25 cellular contexts compared by ENCODE assay signal in genomic region chr1:226250511-226250910, GRCh38. TPM values are rescaled to one million over a fixed set of nuclear protein-coding genes. Genes with fewer than 3 reads are reported as not detected.
DNase-seq lines count a peak whose midpoint lies in the region; ATAC-seq, FAIRE-seq and TF ChIP-seq lines count a peak whose summit lies in the region.
"Had no signal": no experiment of that assay in that cellular context is flagged by ENCODE, and none has a peak within 500 bp of the region (broad histone marks: within the 10 kb centered on the region; RNA-seq: fewer than 3 reads in every experiment).

No MANE protein-coding gene starts in this region.

- DNase-seq in Karpas-422 (peak; percentile 92), OCI-LY7 (ENCODE audit: low spot score) (no peak), NCI-H187 treated with DMSO at 0.1 percent for 48 hours (lab: John Stamatoyannopoulos, UW) (no peak), pancreas (no peak), ACHN (no peak), T-helper 9 cell (no peak)
- DNase-seq: 8988T; AML-193; Caco-2; Calu3; CD4-positive, alpha-beta T cell; CD8-positive, alpha-beta T cell; DMS79 treated with DMSO at 0.1 percent for 48 hours; EL; GDM1 had no signal

- FAIRE-seq in TTC549 (lab: Jason Lieb, UNC) (peak; percentile 92), islet of Langerhans (lab: Jason Lieb, UNC) (peak; percentile 5), pancreas (lab: Jason Lieb, UNC) (no peak)
- FAIRE-seq: A204.1, D721Med, GM12878, GM12892 had no signal

- intact Hi-C loops in OCI-LY7 (cut with micrococcal nuclease; ENCODE audit: unreplicated experiment) = no loop called here
- intact Hi-C loops in pancreas (cut with DNase I) = no loop called here

- H3K27me3 ChIP-seq in Karpas-422 (ENCODE audit: low read length) = no peaks in the 10 kb centered on the region
- no peaks in the 10 kb centered on the region for H3K27me3 ChIP-seq in pancreas
- H3K27me3 ChIP-seq: BLaER1 treated with 17β-estradiol and CSF1 and Interleukin-3, amounts not matched to agents 10 nM and 100 nM had no signal

- H3K4me1 ChIP-seq in Karpas-422 (ENCODE audit: low read length) (peaks cover 66% of the 10 kb centered on the region), OCI-LY7 (ENCODE audit: insufficient read depth, low read length, poor library complexity, severe bottlenecking) (peaks cover 22% of the 10 kb centered on the region), pancreas (no peaks in the 10 kb centered on the region)
- H3K4me1 ChIP-seq: Caco-2 had no signal

- H4K20me1 ChIP-seq in Karpas-422 (ENCODE audit: insufficient read depth, low read depth, low read length) = no peaks in the 10 kb centered on the region
- H4K20me1 ChIP-seq in OCI-LY7 (ENCODE audit: insufficient read depth, low read length) = no peaks in the 10 kb centered on the region
- H4K20me1 ChIP-seq: BLaER1 treated with 17β-estradiol and CSF1 and Interleukin-3, amounts not matched to agents 10 nM and 100 nM had no signal

- no TSS peak for BruUV-seq in OCI-LY7 (replicated peaks; lab: Mats Ljungman, UMichigan)

- ATAC-seq in pancreas = no peak
- ATAC-seq: CD8-positive, alpha-beta T cell; GM12878 had no signal

- H3K9me3 ChIP-seq in Karpas-422 (ENCODE audit: low read length) (no peaks in the 10 kb centered on the region), OCI-LY7 (ENCODE audit: low read length) (no peaks in the 10 kb centered on the region), pancreas (no peaks in the 10 kb centered on the region)
- H3K9me3 ChIP-seq: BLaER1 treated with 17β-estradiol and CSF1 and Interleukin-3, amounts not matched to agents 10 nM and 100 nM; Caco-2 had no signal

- WGBS in pancreas, 2 donors = 98 to 100% methylated on average over 1 of the region's 1 CpG

- H3K27ac ChIP-seq in Karpas-422 (ENCODE audit: low read length) (peak overlapping the region; percentile 99), OCI-LY7 (ENCODE audit: low read depth, low read length, poor library complexity, severe bottlenecking) (peak overlapping the region; percentile 17), pancreas (no peak overlapping the region)
- H3K27ac ChIP-seq: BLaER1 treated with 17β-estradiol and CSF1 and Interleukin-3, amounts not matched to agents 10 nM and 100 nM; C4-2B had no signal

- no peaks in the 10 kb centered on the region for H3K9me2 ChIP-seq in Karpas-422 (replicated peaks; ENCODE audit: insufficient read depth, low read length)
- no peaks in the 10 kb centered on the region for H3K9me2 ChIP-seq in OCI-LY7 (ENCODE audit: insufficient read depth, low read length)

- H3K36me3 ChIP-seq in Karpas-422 (ENCODE audit: insufficient read depth, low read length) = peaks cover 3% of the 10 kb centered on the region; the same call in 1 of the 2 replicates
- peaks cover 75% of the 10 kb centered on the region for H3K36me3 ChIP-seq in OCI-LY7 (ENCODE audit: insufficient read depth, low read length)
- H3K36me3 ChIP-seq in pancreas = no peaks in the 10 kb centered on the region

- H3K4me2 ChIP-seq in Karpas-422 (ENCODE audit: low read depth, low read length, poor library complexity, severe bottlenecking) (peak overlapping the region; percentile 80), OCI-LY7 (ENCODE audit: low read length) (peak overlapping the region; percentile 42)
- H3K4me2 ChIP-seq: BLaER1 treated with 17β-estradiol and CSF1 and Interleukin-3, amounts not matched to agents 10 nM and 100 nM had no signal

- H3K4me3 ChIP-seq in Karpas-422 (ENCODE audit: low read length) (peak overlapping the region; percentile 32), OCI-LY7 (ENCODE audit: low read depth, low read length, poor library complexity, severe bottlenecking) (no peak overlapping the region), pancreas (no peak overlapping the region)
- H3K4me3 ChIP-seq: BLaER1 treated with 17β-estradiol and CSF1 and Interleukin-3, amounts not matched to agents 10 nM and 100 nM; GM12878 had no signal

- H2AFZ ChIP-seq in Karpas-422 (ENCODE audit: low read length) (no peak overlapping the region), OCI-LY7 (ENCODE audit: low read length) (no peak overlapping the region)

- CTCF ChIA-PET in OCI-LY7 (lab: Charles Lee; ENCODE audit: unreplicated experiment) = no interaction called here

- POLR2A ChIA-PET in OCI-LY7 (lab: Charles Lee) = interaction anchor here (1.4 kb wide), 1 partner anchor 56 kb away, joined by 3 read pairs; no protein-coding TSS in a partner anchor

- peak overlapping the region; percentile 29; the same call in 1 of the 2 replicates for H3K9ac ChIP-seq in Karpas-422 (ENCODE audit: low read length)
- H3K9ac ChIP-seq: BLaER1 treated with 17β-estradiol and CSF1 and Interleukin-3, amounts not matched to agents 10 nM and 100 nM had no signal

- TF ChIP-seq CTCF in OCI-LY7 (conservative IDR thresholded peaks at IDR 0.05; ENCODE audit: low read length) (no peak), pancreas (IDR thresholded peaks at IDR 0.05) (no peak)

- in situ Hi-C loops in ACHN (cut with HindIII; ENCODE audit: low pct_ligation_motif_present, low pct_unique_long_range_greater_than_20kb, low sequenced_read_pairs) = no loop called here

- peaks cover 13% of the 10 kb centered on the region for H3K79me2 ChIP-seq in Karpas-422 (ENCODE audit: low read length)
- H3K79me2 ChIP-seq in OCI-LY7 (ENCODE audit: insufficient read depth, low read depth, low read length) = 0 out of 2 replicates have a peak, but pooled peaks cover 4% of the 10 kb centered on the region

RNA-seq across cellular contexts. Expression of gene MIXL1, which starts 27.0 kb away (rescaled TPM):
- total RNA-seq in Karpas-422 (2014; rRNA removed; shearing (Covaris generic); ENCODE audit: low replicate concordance) = 9.2 and 20.8 TPM in 2 replicates
- 0.28 and 0.82 TPM in 2 replicates for total RNA-seq in OCI-LY7 (2014; rRNA removed; shearing (Covaris generic))
- 2.2 and 2.7 TPM in 2 replicates for total RNA-seq in OCI-LY7 (2022)
- total RNA-seq in pancreas = not detected
- not detected for polyA plus RNA-seq in pancreas
- total RNA-seq: A673; Caco-2; Calu3; CD4-positive, alpha-beta T cell; CD8-positive, alpha-beta T cell; G401 had no signal

RNA-seq across cellular contexts. Expression of gene LIN9, which starts 58.5 kb away (rescaled TPM):
- total RNA-seq in Karpas-422 (2014; rRNA removed; shearing (Covaris generic); ENCODE audit: low replicate concordance) = 7.8 and 22.0 TPM in 2 replicates
- total RNA-seq in OCI-LY7 (2014; rRNA removed; shearing (Covaris generic)) = 17.2 and 19.7 TPM in 2 replicates
- 20.1 and 22.4 TPM in 2 replicates for total RNA-seq in OCI-LY7 (2022)
- 1 to 10 TPM in 4 of 6 donors, under 1 TPM in 2; 0.57 to 2.2 (median 1.2) TPM for total RNA-seq in pancreas
- 1 to 10 TPM in 1 of 2 donors, under 1 TPM in 1; 0.72 to 1.3 TPM for polyA plus RNA-seq in pancreas

Comparison
In these comparisons a context has a peak if more than half of its experiments do, and no peak if none do; other contexts are left out.
1. H3K27ac ChIP-seq: peak in Karpas-422 (single experiment) and OCI-LY7 (single experiment); none in pancreas (0 of 4).